Comparison of ENCODE assay signal across 1 cellular context in the genomic region with DNA sequence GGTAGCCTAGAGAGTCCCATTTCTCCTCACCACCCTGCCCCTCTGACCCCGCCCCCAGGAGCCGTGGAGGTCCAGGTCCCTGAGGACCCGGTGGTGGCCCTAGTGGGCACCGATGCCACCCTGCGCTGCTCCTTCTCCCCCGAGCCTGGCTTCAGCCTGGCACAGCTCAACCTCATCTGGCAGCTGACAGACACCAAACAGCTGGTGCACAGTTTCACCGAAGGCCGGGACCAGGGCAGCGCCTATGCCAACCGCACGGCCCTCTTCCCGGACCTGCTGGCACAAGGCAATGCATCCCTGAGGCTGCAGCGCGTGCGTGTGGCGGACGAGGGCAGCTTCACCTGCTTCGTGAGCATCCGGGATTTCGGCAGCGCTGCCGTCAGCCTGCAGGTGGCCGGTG.
TF ChIP-seq lines count a peak whose summit lies in the region.

No MANE protein-coding gene starts in this region.

TF ChIP-seq in HepG2, 621 proteins besides CTCF, POLR2A, EP300 and RAD21:
- TF ChIP-seq, protein P1, sequence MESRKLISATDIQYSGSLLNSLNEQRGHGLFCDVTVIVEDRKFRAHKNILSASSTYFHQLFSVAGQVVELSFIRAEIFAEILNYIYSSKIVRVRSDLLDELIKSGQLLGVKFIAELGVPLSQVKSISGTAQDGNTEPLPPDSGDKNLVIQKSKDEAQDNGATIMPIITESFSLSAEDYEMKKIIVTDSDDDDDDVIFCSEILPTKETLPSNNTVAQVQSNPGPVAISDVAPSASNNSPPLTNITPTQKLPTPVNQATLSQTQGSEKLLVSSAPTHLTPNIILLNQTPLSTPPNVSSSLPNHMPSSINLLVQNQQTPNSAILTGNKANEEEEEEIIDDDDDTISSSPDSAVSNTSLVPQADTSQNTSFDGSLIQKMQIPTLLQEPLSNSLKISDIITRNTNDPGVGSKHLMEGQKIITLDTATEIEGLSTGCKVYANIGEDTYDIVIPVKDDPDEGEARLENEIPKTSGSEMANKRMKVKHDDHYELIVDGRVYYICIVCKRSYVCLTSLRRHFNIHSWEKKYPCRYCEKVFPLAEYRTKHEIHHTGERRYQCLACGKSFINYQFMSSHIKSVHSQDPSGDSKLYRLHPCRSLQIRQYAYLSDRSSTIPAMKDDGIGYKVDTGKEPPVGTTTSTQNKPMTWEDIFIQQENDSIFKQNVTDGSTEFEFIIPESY (CRISPR knock-in tag; IDR thresholded peaks at IDR 0.05): peak; percentile 52; the same call in 1 of the 2 replicates
